24 cellular contexts compared by ENCODE assay signal in genomic region chr3:46593979-46594378, GRCh38. TPM values are rescaled to one million over a fixed set of nuclear protein-coding genes. Genes with fewer than 3 reads are reported as not detected.
"Had no signal": no experiment of that assay in that cellular context is flagged by ENCODE, and none has a peak within 500 bp of the region (broad histone marks: within the 10 kb centered on the region; RNA-seq: fewer than 3 reads in every experiment).

No MANE protein-coding gene starts in this region.

- DNase-seq: IMR-90, Karpas-422, KG1, MG63, NCI-H1092, NCI-H1105 treated with DMSO at 0.1 percent for 48 hours, NCI-H1417 treated with DMSO at 0.1 percent for 48 hours, NCI-H1694 treated with DMSO at 0.1 percent for 48 hours, NCI-H1930, NCI-H2081, NCI-H2107, NCI-H2227 treated with DMSO at 0.1 percent for 48 hours, NCI-H524, NCI-H526 treated with DMSO at 0.1 percent for 48 hours, NCI-H774, SHP77, SK-N-SH, SW 1271 had no signal

- H3K4me3 ChIP-seq: MG63 had no signal

- H3K9me3 ChIP-seq: MG63, SK-N-SH had no signal

- FAIRE-seq: HepG2 had no signal

- H3K36me3 ChIP-seq: MG63 had no signal

- H3K9ac ChIP-seq: SK-N-SH had no signal

- H3K27ac ChIP-seq: RWPE1 had no signal

- ATAC-seq: HepG2, Panc1 had no signal

- H3K4me2 ChIP-seq: SK-N-SH had no signal

- H3K27me3 ChIP-seq: MG63 had no signal

RNA-seq across cellular contexts. Expression of gene FAM240A, which starts 18.3 kb away (rescaled TPM):
- total RNA-seq: HepG2, HT-29, IMR-90, NCI-H460, SK-MEL-5 had no signal
- polyA plus RNA-seq: HepG2, IMR-90, SK-N-SH had no signal

RNA-seq across cellular contexts. Expression of gene LRRC2, which starts 27.9 kb away (rescaled TPM):
- total RNA-seq: NCI-H460, SK-MEL-5 had no signal
